22 cellular contexts compared by ENCODE assay signal in genomic region chr7:99677013-99677412, GRCh38. TPM values are rescaled to one million over a fixed set of nuclear protein-coding genes. Genes with fewer than 3 reads are reported as not detected.
DNase-seq lines count a peak whose midpoint lies in the region; ATAC-seq and TF ChIP-seq lines count a peak whose summit lies in the region.
"Had no signal": no experiment of that assay in that cellular context is flagged by ENCODE, and none has a peak within 500 bp of the region (broad histone marks: within the 10 kb centered on the region; RNA-seq: fewer than 3 reads in every experiment).

No MANE protein-coding gene starts in this region.

- H3K9me3 ChIP-seq in MG63 (no peaks in the 10 kb centered on the region), mucosa of stomach (ENCODE audit: control insufficient read depth, low read length) (no peaks in the 10 kb centered on the region), breast epithelium (no peaks in the 10 kb centered on the region)

- no peak for TF ChIP-seq POLR2A in breast epithelium (IDR thresholded peaks at IDR 0.05)

- H3K27ac ChIP-seq in breast epithelium, result no peak overlapping the region
- H3K27ac ChIP-seq: SK-N-MC had no signal

- ATAC-seq in left lobe of liver (no peak), HG02981 (IDR thresholded peaks at IDR 0.05; ENCODE audit: unreplicated experiment) (no peak)
- ATAC-seq: GM12878 had no signal

- DNase-seq in MG63 (peak; percentile 12), fibroblast of mammary gland (ENCODE audit: low read depth) (peak; percentile 57), breast epithelium (ENCODE audit: low spot score in 2 of 2) (no peak), left lobe of liver (ENCODE audit: low spot score) (no peak), NCI-H1436 (lab: John Stamatoyannopoulos, UW) (no peak)
- DNase-seq: ACHN, C1 segment of cervical spinal cord, DMS 273 treated with DMSO at 0.1 percent for 48 hours, GDM1, KG1, MV-4-11, NCI-H187, NCI-H2107, NCI-H510A treated with DMSO at 0.1 percent for 48 hours, OCI-M1, SHP77 had no signal

- H3K4me3 ChIP-seq in MG63 (no peak overlapping the region), fibroblast of mammary gland (ENCODE audit: control insufficient read depth, low read depth, low read length) (no peak overlapping the region), mucosa of stomach (ENCODE audit: low read length) (peak overlapping the region; percentile 61), breast epithelium (no peak overlapping the region)
- H3K4me3 ChIP-seq: GM12878, SK-N-MC had no signal

- no peak overlapping the region for H3K9ac ChIP-seq in mucosa of stomach (ENCODE audit: low read length)

- intact Hi-C loops in breast epithelium (cut with DNase I; ENCODE audit: low total_unique reads), result no loop called here

- TF ChIP-seq CTCF in fibroblast of mammary gland (conservative IDR thresholded peaks at IDR 0.05; ENCODE audit: control insufficient read depth, insufficient read depth, low read depth, low read length), result no peak
- no peak for TF ChIP-seq CTCF in breast epithelium (IDR thresholded peaks at IDR 0.05)

- no peaks in the 10 kb centered on the region for H3K36me3 ChIP-seq in MG63
- H3K36me3 ChIP-seq in mucosa of stomach (ENCODE audit: control insufficient read depth, insufficient read depth, low read length), result peaks cover 3% of the 10 kb centered on the region
- no peaks in the 10 kb centered on the region for H3K36me3 ChIP-seq in breast epithelium

- H3K4me1 ChIP-seq in mucosa of stomach (ENCODE audit: control insufficient read depth, insufficient read depth, low read length) (peaks cover 20% of the 10 kb centered on the region), breast epithelium (no peaks in the 10 kb centered on the region)

- H3K27me3 ChIP-seq in MG63 (no peaks in the 10 kb centered on the region), mucosa of stomach (ENCODE audit: control insufficient read depth, insufficient read depth, low read length) (no peaks in the 10 kb centered on the region), breast epithelium (no peaks in the 10 kb centered on the region)

RNA-seq across cellular contexts. Expression of gene CYP3A5, which starts 2.8 kb away (rescaled TPM):
- not detected in 2 replicates for total RNA-seq in MG63 (2014; rRNA removed; shearing (Covaris generic); ENCODE audit: low replicate concordance)
- total RNA-seq in breast epithelium (10 to 100 TPM in 2 of 3 donors, 1 to 10 TPM in 1; 8.5 to 25.9 (median 15.4) TPM), left lobe of liver (564 TPM)
- total RNA-seq: H4 had no signal

RNA-seq across cellular contexts. Expression of gene CYP3A7, which starts 58.0 kb away (rescaled TPM):
- total RNA-seq in MG63 (2014; rRNA removed; shearing (Covaris generic); ENCODE audit: low replicate concordance), result not detected in 2 replicates
- 1 to 10 TPM in 2 of 3 donors, not detected in 1; 1.5 to 2.3 TPM for total RNA-seq in breast epithelium
- total RNA-seq in left lobe of liver, result 17.5 TPM
- total RNA-seq: H4, RPMI7951 had no signal

Comparison
In these comparisons a context has a peak if more than half of its experiments do, and no peak if none do; other contexts are left out.
1. DNase-seq: peak in MG63 (single experiment) and fibroblast of mammary gland (single experiment); none in breast epithelium (0 of 2), left lobe of liver (single experiment) and NCI-H1436 (single experiment).
2. RNA of gene CYP3A5, which starts 2.8 kb away (total RNA-seq): 564 TPM in left lobe of liver (single experiment); 8.5 to 25.9 TPM in breast epithelium and not detected in MG63; every median in the first group is over 10 times any median in the second.